ENCODE assay signal across 15 cellular contexts in genomic region chr13:103031332-103031873, GRCh38. TPM values are rescaled to one million over a fixed set of nuclear protein-coding genes. Genes with fewer than 3 reads are reported as not detected.
DNase-seq lines count a peak whose midpoint lies in the region; ATAC-seq and TF ChIP-seq lines count a peak whose summit lies in the region.
"Had no signal": no experiment of that assay in that cellular context is flagged by ENCODE, and none has a peak within 500 bp of the region (broad histone marks: within the 10 kb centered on the region; RNA-seq: fewer than 3 reads in every experiment).

No MANE protein-coding gene starts in this region.

- H3K4me2 ChIP-seq in PC-9: no peak overlapping the region
- H3K4me2 ChIP-seq in H9 (ENCODE audit: insufficient read depth, insufficient read length, low read length): no peak overlapping the region

- no peak overlapping the region for H3K4ac ChIP-seq in H9 (ENCODE audit: low read depth, low read length)

- no peak overlapping the region for H3K9ac ChIP-seq in H9 (ENCODE audit: extremely low read depth, insufficient read length, low read length)
- H3K9ac ChIP-seq: GM23248 had no signal

- no peaks in the 10 kb centered on the region for H3K9me2 ChIP-seq in PC-9 (ENCODE audit: insufficient read depth)

- H2BK5ac ChIP-seq in H9 (ENCODE audit: insufficient read length, low read length): no peak overlapping the region

- DNase-seq in GM13977 (ENCODE audit: low spot score) (peak; percentile 70), PC-9 (peak in 1 of 2 experiments; percentile 67), mesenteric fat pad (ENCODE audit: low spot score) (no peak), H9 (no peak), NCI-H2227 (lab: John Stamatoyannopoulos, UW; ENCODE audit: unreplicated experiment) (no peak)
- DNase-seq in T-helper 2 cell treated with Interferon-gamma antibody and Interleukin-4, amounts not matched to agents 5 μg/mL and 100 μg/mL, for 36 hours (ENCODE audit: low spot score): no peak
- DNase-seq: CD4-positive, CD25-positive, alpha-beta regulatory T cell; erythroblast; GM23248; MV-4-11; right lobe of liver had no signal

- ATAC-seq in GM19467 (IDR thresholded peaks at IDR 0.05; ENCODE audit: unreplicated experiment): peak; percentile 80
- ATAC-seq in HG03025 (IDR thresholded peaks at IDR 0.05; ENCODE audit: low FRiP score, unreplicated experiment): peak; percentile 83
- ATAC-seq: right lobe of liver had no signal

- H3K4me1 ChIP-seq in PC-9 (replicated peaks; ENCODE audit: insufficient read depth): peaks cover 8% of the 10 kb centered on the region; the same call in 1 of the 2 replicates
- H3K4me1 ChIP-seq in H9 (ENCODE audit: insufficient read depth, low read length): no peaks in the 10 kb centered on the region
- H3K4me1 ChIP-seq: right lobe of liver had no signal

- H3K23ac ChIP-seq in H9 (ENCODE audit: insufficient read length, low read depth, low read length): no peak overlapping the region

- WGBS in H9 (ENCODE audit: extremely low coverage, insufficient read length, low lambda C conversion rate): no CpG with 5 or more reads among the region's 2 CpGs

- H3K9me3 Mint-ChIP-seq in H9: peaks cover 0 to 7% of the 10 kb centered on the region in 2 experiments; a peak in 1 of 5 replicates
- H3K9me3 Mint-ChIP-seq in T-helper 2 cell treated with Interferon-gamma antibody and Interleukin-4, amounts not matched to agents 5 μg/mL and 100 μg/mL, for 36 hours: no peaks in the 10 kb centered on the region

- H3K79me2 ChIP-seq in PC-9 (ENCODE audit: low read depth) (no peaks in the 10 kb centered on the region), H9 (ENCODE audit: insufficient read depth, low read length) (no peaks in the 10 kb centered on the region)

- no peak overlapping the region for H2AK5ac ChIP-seq in H9 (ENCODE audit: insufficient read length, low read length)

- no peak overlapping the region for H3K27ac Mint-ChIP-seq in H9
- no peak overlapping the region for H3K27ac Mint-ChIP-seq in T-helper 2 cell treated with Interferon-gamma antibody and Interleukin-4, amounts not matched to agents 5 μg/mL and 100 μg/mL, for 36 hours
- H3K27ac Mint-ChIP-seq: CD4-positive, CD25-positive, alpha-beta regulatory T cell had no signal

- POLR2A ChIA-PET in PC-9 (lab: Charles Lee; ENCODE audit: unreplicated experiment): no interaction called here

- H3K27me3 ChIP-seq in PC-9 (ENCODE audit: insufficient read depth, low read depth): no peaks in the 10 kb centered on the region
- H3K27me3 ChIP-seq in H9 (ENCODE audit: insufficient read depth, low read length): no peaks in the 10 kb centered on the region
- H3K27me3 ChIP-seq: right lobe of liver had no signal

- TF ChIP-seq CTCF in GM13977 (IDR thresholded peaks at IDR 0.05; ENCODE audit: extremely low read depth, insufficient read depth, missing control alignments) (no peak), PC-9 (conservative IDR thresholded peaks at IDR 0.05) (no peak), H9 (conservative IDR thresholded peaks at IDR 0.05) (no peak)

- no peak overlapping the region for H3K4me3 Mint-ChIP-seq in H9
- H3K4me3 Mint-ChIP-seq in T-helper 2 cell treated with Interferon-gamma antibody and Interleukin-4, amounts not matched to agents 5 μg/mL and 100 μg/mL, for 36 hours: no peak overlapping the region
- H3K4me3 Mint-ChIP-seq: CD4-positive, CD25-positive, alpha-beta regulatory T cell had no signal

- no peaks in the 10 kb centered on the region for H3K23me2 ChIP-seq in H9 (ENCODE audit: insufficient read length, low read depth, low read length, poor library complexity, severe bottlenecking)

- no peaks in the 10 kb centered on the region for H3F3A ChIP-seq in PC-9 (ENCODE audit: insufficient read depth, low read depth)

- no peak overlapping the region for H4K8ac ChIP-seq in H9 (replicated peaks; ENCODE audit: insufficient read length, low read depth, low read length)

- H2BK15ac ChIP-seq in H9 (ENCODE audit: low read depth, low read length): no peak overlapping the region

- intact Hi-C loops in PC-9 (cut with micrococcal nuclease; ENCODE audit: unreplicated experiment): no loop called here

- no peaks in the 10 kb centered on the region for H3K36me3 ChIP-seq in PC-9 (ENCODE audit: low read depth)
- H3K36me3 ChIP-seq: right lobe of liver had no signal

- H3K36me3 Mint-ChIP-seq in H9 (ENCODE audit: insufficient read depth in 1 of 3, low read depth in 3 of 3): no peaks in the 10 kb centered on the region
- H3K36me3 Mint-ChIP-seq in T-helper 2 cell treated with Interferon-gamma antibody and Interleukin-4, amounts not matched to agents 5 μg/mL and 100 μg/mL, for 36 hours (ENCODE audit: low read depth): no peaks in the 10 kb centered on the region
- H3K36me3 Mint-ChIP-seq: CD4-positive, CD25-positive, alpha-beta regulatory T cell had no signal

- no peaks in the 10 kb centered on the region for H3K4me1 Mint-ChIP-seq in H9
- no peaks in the 10 kb centered on the region for H3K4me1 Mint-ChIP-seq in T-helper 2 cell treated with Interferon-gamma antibody and Interleukin-4, amounts not matched to agents 5 μg/mL and 100 μg/mL, for 36 hours (ENCODE audit: low read depth)
- H3K4me1 Mint-ChIP-seq: CD4-positive, CD25-positive, alpha-beta regulatory T cell had no signal

- H3K14ac ChIP-seq in H9 (ENCODE audit: insufficient read depth, low read length): no peak overlapping the region

- H2BK120ac ChIP-seq in H9 (ENCODE audit: low read depth, low read length, poor library complexity, severe bottlenecking): no peak overlapping the region

- CTCF ChIA-PET in PC-9 (lab: Charles Lee): no interaction called here

- no TSS peak for BruUV-seq in PC-9 (replicated peaks; lab: Mats Ljungman, UMichigan)

- no peaks in the 10 kb centered on the region for H3K9me3 ChIP-seq in PC-9 (ENCODE audit: insufficient read depth, low read depth)
- no peaks in the 10 kb centered on the region for H3K9me3 ChIP-seq in H9 (ENCODE audit: control insufficient read depth, low read depth, low read length)
- H3K9me3 ChIP-seq: right lobe of liver had no signal

- H2AFZ ChIP-seq in PC-9: no peak overlapping the region
- no peak overlapping the region for H2AFZ ChIP-seq in H9 (ENCODE audit: low read length)
- H2AFZ ChIP-seq: GM23248 had no signal

- H3K27ac ChIP-seq in PC-9 (peak overlapping the region; percentile 24; the same call in 1 of the 2 replicates), H9 (ENCODE audit: insufficient read length, low read depth, low read length) (no peak overlapping the region)
- H3K27ac ChIP-seq: GM23248, right lobe of liver had no signal

- H3K27me3 Mint-ChIP-seq in H9 (ENCODE audit: low read depth): no peaks in the 10 kb centered on the region
- no peaks in the 10 kb centered on the region for H3K27me3 Mint-ChIP-seq in T-helper 2 cell treated with Interferon-gamma antibody and Interleukin-4, amounts not matched to agents 5 μg/mL and 100 μg/mL, for 36 hours (ENCODE audit: low read depth)
- H3K27me3 Mint-ChIP-seq: CD4-positive, CD25-positive, alpha-beta regulatory T cell had no signal

- H3K79me1 ChIP-seq in H9 (ENCODE audit: insufficient read depth, low read depth, low read length, poor library complexity, severe bottlenecking): no peaks in the 10 kb centered on the region

- H2BK12ac ChIP-seq in H9 (ENCODE audit: insufficient read length, low read depth, low read length): no peak overlapping the region

- no peak overlapping the region for H3K4me3 ChIP-seq in PC-9
- H3K4me3 ChIP-seq: GM23248, right lobe of liver had no signal

- H4K20me1 ChIP-seq in PC-9 (ENCODE audit: insufficient read depth) (no peaks in the 10 kb centered on the region), H9 (ENCODE audit: control insufficient read depth, insufficient read depth, insufficient read length) (no peaks in the 10 kb centered on the region)

- H3K56ac ChIP-seq in H9 (ENCODE audit: insufficient read length, low read depth, low read length): no peak overlapping the region

- in situ Hi-C loops in GM13977 (cut with MboI; ENCODE audit: low pct_unique_long_range_greater_than_20kb, low sequenced_read_pairs, unreplicated experiment): no loop called here

- H3T11ph ChIP-seq in H9 (ENCODE audit: low read length): no peak overlapping the region

- H2BK20ac ChIP-seq in H9 (ENCODE audit: low read depth, low read length, poor library complexity, severe bottlenecking): no peak overlapping the region

- H4K5ac ChIP-seq in H9 (ENCODE audit: insufficient read length, low read depth, low read length): no peak overlapping the region

- H4K91ac ChIP-seq in H9 (ENCODE audit: insufficient read length, low read depth, low read length): no peak overlapping the region

- H3K18ac ChIP-seq in H9 (ENCODE audit: insufficient read length, low read depth, low read length): no peak overlapping the region

RNA-seq across cellular contexts. Expression of gene SLC10A2, which starts 34.8 kb away (rescaled TPM):
- total RNA-seq in PC-9 (2021) (not detected in 2 replicates), mesenteric fat pad (not detected), H9 (2021) (not detected in 2 replicates)
- total RNA-seq: activated CD8-positive, alpha-beta memory T cell treated with anti-CD3 and anti-CD28 coated beads for 36 hours; astrocyte; CD4-positive, CD25-positive, alpha-beta regulatory T cell; GM23248; right lobe of liver had no signal
